ENCODE assay signal across 8 cellular contexts in the genomic region with DNA sequence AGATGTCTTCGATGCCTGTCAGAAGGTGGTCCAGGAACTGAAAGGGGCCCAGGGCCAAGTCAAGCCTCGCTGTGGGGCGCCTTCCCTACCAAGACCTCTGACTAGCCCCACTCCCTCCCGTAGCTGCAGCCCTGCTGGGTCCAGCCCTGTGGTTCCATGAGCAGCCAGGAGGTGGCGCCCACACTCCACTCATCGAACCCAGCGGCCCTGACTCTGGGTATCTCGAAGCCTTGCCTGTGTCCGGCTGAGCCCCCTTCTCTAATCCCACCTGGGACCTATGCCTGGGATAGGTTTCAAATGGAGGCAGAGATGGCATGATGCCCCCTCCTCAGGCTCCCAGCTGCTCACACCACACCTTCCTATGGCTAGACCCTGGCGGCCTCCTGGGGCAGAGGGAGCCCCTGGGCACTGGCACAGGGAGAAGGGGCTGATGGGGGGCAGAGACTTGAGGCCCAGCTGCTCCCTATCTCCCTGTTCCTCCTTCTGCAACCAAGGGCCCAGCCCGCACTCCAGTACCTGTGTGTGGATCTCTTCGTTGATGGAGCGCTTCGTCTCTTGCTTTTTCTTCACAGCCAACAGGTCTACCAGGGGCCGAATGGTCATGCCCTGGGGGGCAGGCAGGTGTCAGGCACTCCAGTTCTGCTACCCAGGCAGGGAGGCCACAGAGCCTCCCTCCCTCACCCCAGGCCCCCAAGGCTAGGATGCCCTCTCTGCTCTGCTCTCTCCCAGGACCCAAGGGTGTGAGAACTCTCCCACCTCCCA. TPM values are rescaled to one million over a fixed set of nuclear protein-coding genes. Genes with fewer than 3 reads are reported as not detected.
DNase-seq lines count a peak whose midpoint lies in the region; ATAC-seq and TF ChIP-seq lines count a peak whose summit lies in the region.

No MANE protein-coding gene starts in this region.

- intact Hi-C loops in HCT116 (cut with micrococcal nuclease) (loop anchor here (1.0 kb wide), 1 partner anchor 181 kb away; no protein-coding TSS in a partner anchor), transverse colon (cut with DNase I; ENCODE audit: low total_unique reads) (loop anchor here (2.0 kb wide), 1 partner anchor 180 kb away; no protein-coding TSS in a partner anchor)

- POLR2A ChIA-PET in CD8-positive, alpha-beta memory T cell (lab: Charles Lee): no interaction called here
- POLR2A ChIA-PET in HCT116 (lab: Charles Lee): interaction anchor here (1.0 to 1.2 kb wide), 2 partner anchors 52 to 194 kb away, joined by 3 to 4 read pairs; a partner anchor contains a TSS

- peak overlapping the region in 3 of 8 donors; percentile 22 to 86 (median 38) for H3K27ac Mint-ChIP-seq in CD8-positive, alpha-beta memory T cell
- no peak overlapping the region for H3K27ac Mint-ChIP-seq in osteocyte (ENCODE audit: unreplicated experiment)

- no peaks in the 10 kb centered on the region for H3K36me3 ChIP-seq in CD8-positive, alpha-beta memory T cell (ENCODE audit: insufficient read depth, low read length)
- no peaks in the 10 kb centered on the region for H3K36me3 ChIP-seq in HCT116 (ENCODE audit: control insufficient read depth in 1 of 2, insufficient read depth in 2 of 2, low read length in 2 of 2)
- peaks cover 0 to 45% (median 0%) of the 10 kb centered on the region in 3 donors for H3K36me3 ChIP-seq in Peyer's patch
- H3K36me3 ChIP-seq in transverse colon: peaks cover 0 to 10% (median 0%) of the 10 kb centered on the region in 4 donors

- in situ Hi-C loops in transverse colon (cut with MboI; ENCODE audit: low pct_ligation_motif_present in 1 of 4, low pct_unique_long_range_greater_than_20kb in 1 of 4, low sequenced_read_pairs in 3 of 4): loop anchor here in 3 of 4 donors (5.0 to 25.0 kb wide), 2 partner anchors 179 to 184 kb away; no protein-coding TSS in a partner anchor

- no TSS peak for BruUV-seq in HCT116 (replicated peaks; lab: Mats Ljungman, UMichigan)

- no peaks in the 10 kb centered on the region for H3K9me3 ChIP-seq in CD8-positive, alpha-beta memory T cell (ENCODE audit: low read length)
- no peaks in the 10 kb centered on the region for H3K9me3 ChIP-seq in HCT116 (ENCODE audit: control insufficient read depth in 1 of 2, insufficient read depth in 1 of 2, low read depth in 1 of 2, low read length in 2 of 2)
- H3K9me3 ChIP-seq in Peyer's patch: no peaks in the 10 kb centered on the region
- no peaks in the 10 kb centered on the region for H3K9me3 ChIP-seq in transverse colon

- no peak for TF ChIP-seq POLR2A in HCT116 (IDR thresholded peaks at IDR 0.05; ENCODE audit: borderline replicate concordance, extremely low read depth, insufficient read depth, insufficient read length)
- no peak for TF ChIP-seq POLR2A in Peyer's patch (IDR thresholded peaks at IDR 0.05)
- no peak for TF ChIP-seq POLR2A in transverse colon (IDR thresholded peaks at IDR 0.05)

- peak; percentile 97 for TF ChIP-seq RAD21 in HCT116 (IDR thresholded peaks at IDR 0.05; ENCODE audit: low read depth)

- no peak overlapping the region for H3K9ac ChIP-seq in HCT116 (ENCODE audit: low read length)

- no peaks in the 10 kb centered on the region for H3K27me3 ChIP-seq in CD8-positive, alpha-beta memory T cell (ENCODE audit: insufficient read depth, low read length, poor library complexity, severe bottlenecking)
- H3K27me3 ChIP-seq in HCT116 (ENCODE audit: insufficient read depth, low read length) (no peaks in the 10 kb centered on the region), Peyer's patch (no peaks in the 10 kb centered on the region), transverse colon (no peaks in the 10 kb centered on the region)

- H3K4me1 Mint-ChIP-seq in CD8-positive, alpha-beta memory T cell: peaks cover 0 to 3% (median 2%) of the 10 kb centered on the region in 3 donors
- H3K4me1 Mint-ChIP-seq in osteocyte (ENCODE audit: unreplicated experiment): peaks cover 31% of the 10 kb centered on the region

- TF ChIP-seq CTCF in HCT116 (IDR thresholded peaks at IDR 0.05 in 2 of 3, conservative IDR thresholded peaks at IDR 0.05 in 1 of 3; ENCODE audit: borderline replicate concordance in 1 of 3, insufficient read depth in 1 of 3, low read depth in 2 of 3, low read length in 2 of 3) (peak; percentile 91 to 96 (median 95)), Peyer's patch (IDR thresholded peaks at IDR 0.05) (peak; percentile 94 to 98 (median 98)), foreskin fibroblast (IDR thresholded peaks at IDR 0.05; ENCODE audit: low read depth, low read length) (peak; percentile 94), osteocyte (IDR thresholded peaks at IDR 0.05) (peak; percentile 95), transverse colon (IDR thresholded peaks at IDR 0.05) (peak; percentile 97 to 98 (median 97))

- no peak overlapping the region for H2AFZ ChIP-seq in HCT116 (ENCODE audit: low read depth, low read length, poor library complexity, severe bottlenecking)

- ATAC-seq in HCT116 (peak; percentile 83), GM21390 (IDR thresholded peaks at IDR 0.05; ENCODE audit: unreplicated experiment) (no peak)

- no peak overlapping the region for H3K4me3 ChIP-seq in CD8-positive, alpha-beta memory T cell (ENCODE audit: low read length)
- H3K4me3 ChIP-seq in HCT116 (replicated peaks in 1 of 2; ENCODE audit: low read depth in 1 of 2, low read length in 2 of 2) (no peak overlapping the region), Peyer's patch (no peak overlapping the region), foreskin fibroblast (ENCODE audit: low read depth in 1 of 2, low read length in 2 of 2) (no peak overlapping the region), transverse colon (no peak overlapping the region)

- no peaks in the 10 kb centered on the region for H3K9me3 Mint-ChIP-seq in CD8-positive, alpha-beta memory T cell
- H3K9me3 Mint-ChIP-seq in osteocyte (ENCODE audit: unreplicated experiment): no peaks in the 10 kb centered on the region

- no peak for TF ChIP-seq EP300 in transverse colon (IDR thresholded peaks at IDR 0.05; ENCODE audit: low read depth)

- peaks cover 5% of the 10 kb centered on the region for H3K4me1 ChIP-seq in CD8-positive, alpha-beta memory T cell (ENCODE audit: insufficient read depth, low read length)
- H3K4me1 ChIP-seq in HCT116 (ENCODE audit: control insufficient read depth in 1 of 2, insufficient read depth in 2 of 2, low read length in 2 of 2) (peaks cover 9 to 42% of the 10 kb centered on the region in 2 experiments), Peyer's patch (peaks cover 0 to 10% (median 4%) of the 10 kb centered on the region in 4 donors), transverse colon (peaks cover 10 to 24% (median 20%) of the 10 kb centered on the region in 4 donors)

- H3K4me3 Mint-ChIP-seq in CD8-positive, alpha-beta memory T cell: no peak overlapping the region
- H3K4me3 Mint-ChIP-seq in osteocyte (ENCODE audit: unreplicated experiment): no peak overlapping the region

- CTCF ChIA-PET in CD8-positive, alpha-beta memory T cell (lab: Charles Lee): interaction anchor here (0.5 to 8.8 kb wide), 27 partner anchors 9 to 292 kb away, joined by 3 to 134 read pairs (median 5); a partner anchor contains a TSS
- CTCF ChIA-PET in HCT116 (lab: Charles Lee): interaction anchor here (0.9 to 11.1 kb wide), 10 partner anchors 9 to 199 kb away, joined by 3 to 219 read pairs (median 7); no protein-coding TSS in a partner anchor

- RAD21 ChIA-PET in HCT116 (lab: Charles Lee; ENCODE audit: low non-redundant PET in 1 of 2, low total read pairs in 2 of 2, uncharacterized antibody in 2 of 2, unreplicated experiment in 2 of 2): interaction anchor here (0.6 to 1.0 kb wide), 2 partner anchors 58 to 105 kb away, joined by 3 read pairs; no protein-coding TSS in a partner anchor

- H3K27ac ChIP-seq in CD8-positive, alpha-beta memory T cell (ENCODE audit: low read depth, low read length): no peak overlapping the region
- H3K27ac ChIP-seq in HCT116 (ENCODE audit: low read depth, low read length): no peak overlapping the region
- H3K27ac ChIP-seq in Peyer's patch: no peak overlapping the region
- H3K27ac ChIP-seq in transverse colon: no peak overlapping the region

- no peaks in the 10 kb centered on the region for H3K27me3 Mint-ChIP-seq in CD8-positive, alpha-beta memory T cell
- H3K27me3 Mint-ChIP-seq in osteocyte (ENCODE audit: unreplicated experiment): no peaks in the 10 kb centered on the region

- no peaks in the 10 kb centered on the region for H3K9me2 ChIP-seq in HCT116 (ENCODE audit: insufficient read depth)

- peaks cover 0 to 41% (median 2%) of the 10 kb centered on the region in 3 donors for H3K36me3 Mint-ChIP-seq in CD8-positive, alpha-beta memory T cell
- peaks cover 7% of the 10 kb centered on the region for H3K36me3 Mint-ChIP-seq in osteocyte (ENCODE audit: unreplicated experiment)

- WGBS in transverse colon (ENCODE audit: low coverage in 1 of 2), 2 donors: 39% methylated on average over 15 of the region's 15 CpGs; no CpG with 5 or more reads in 1 of the 2 donors

- no peaks in the 10 kb centered on the region for H4K20me1 ChIP-seq in HCT116 (ENCODE audit: insufficient read depth)

- no peaks in the 10 kb centered on the region for H3K79me2 ChIP-seq in HCT116 (ENCODE audit: insufficient read depth, low read length)

- peak; percentile 61 to 79 (median 69) for DNase-seq in CD8-positive, alpha-beta memory T cell
- DNase-seq in HCT116 (ENCODE audit: low read depth, low spot score) (no peak), Peyer's patch (peak; percentile 79 to 89 (median 88)), foreskin fibroblast (peak; percentile 47 to 83), osteocyte (ENCODE audit: extremely low spot score, unreplicated experiment) (peak; percentile 94), transverse colon (peak; percentile 82)
- DNase-seq in activated T-helper 1 cell treated with anti-CD3 and anti-CD28 coated beads, Interleukin-2, amount 50 U/mL, for 16 hours (ENCODE audit: low read depth in 1 of 2, low spot score in 1 of 2): peak; percentile 67 to 70

- H3K4me2 ChIP-seq in HCT116 (ENCODE audit: low read length): no peak overlapping the region

TF ChIP-seq in HCT116, 20 proteins besides CTCF, POLR2A, EP300 and RAD21 (continues in another document):
- TF ChIP-seq YY1 (IDR thresholded peaks at IDR 0.05; ENCODE audit: extremely low read depth, insufficient replicate concordance, low read depth, low read length): no peak
- no peak for TF ChIP-seq POLR2AphosphoS5 (IDR thresholded peaks at IDR 0.05; ENCODE audit: low read depth, low read length)
- TF ChIP-seq FOSL1 (IDR thresholded peaks at IDR 0.05; ENCODE audit: low read depth): no peak
- TF ChIP-seq ZFX (IDR thresholded peaks at IDR 0.05): no peak
- TF ChIP-seq, protein P1, sequence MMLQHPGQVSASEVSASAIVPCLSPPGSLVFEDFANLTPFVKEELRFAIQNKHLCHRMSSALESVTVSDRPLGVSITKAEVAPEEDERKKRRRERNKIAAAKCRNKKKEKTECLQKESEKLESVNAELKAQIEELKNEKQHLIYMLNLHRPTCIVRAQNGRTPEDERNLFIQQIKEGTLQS (IDR thresholded peaks at IDR 0.05): no peak
- TF ChIP-seq SRF (IDR thresholded peaks at IDR 0.05; ENCODE audit: low read depth): no peak
- TF ChIP-seq EGR1 (IDR thresholded peaks at IDR 0.05; ENCODE audit: low read depth): no peak

RNA-seq across cellular contexts. Expression of a gene that starts 52.0 kb away (rescaled TPM):
- 10 to 100 TPM; 23.9 to 24.8 TPM for total RNA-seq in CD8-positive, alpha-beta memory T cell
- polyA plus RNA-seq in CD8-positive, alpha-beta memory T cell: 15.3 TPM
- total RNA-seq in HCT116 (2021; ENCODE audit: unreplicated experiment): 21.7 TPM
- 24.8 and 29.7 TPM in 2 replicates for polyA plus RNA-seq in HCT116 (2012)
- total RNA-seq in Peyer's patch: 10 to 100 TPM in 3 of 4 donors, 1 to 10 TPM in 1; 5.8 to 68.3 (median 48.2) TPM
- total RNA-seq in osteocyte: 32.5 and 34.2 TPM in 2 replicates
- 100 to 1,000 TPM in 2 of 4 donors, 10 to 100 TPM in 2; 17.9 to 140 (median 101) TPM for total RNA-seq in transverse colon
